9 cellular contexts compared by ENCODE assay signal in genomic region chr17:31067699-31068184, GRCh38. TPM values are rescaled to one million over a fixed set of nuclear protein-coding genes. Genes with fewer than 3 reads are reported as not detected.
A peak's percentile ranks its signal among the peaks of the same experiment; 100 is the strongest.
DNase-seq lines count a peak whose midpoint lies in the region; ATAC-seq and TF ChIP-seq lines count a peak whose summit lies in the region.
"Had no signal": no experiment of that assay in that cellular context is flagged by ENCODE, and none has a peak within 500 bp of the region (broad histone marks: within the 10 kb centered on the region; RNA-seq: fewer than 3 reads in every experiment).

No MANE protein-coding gene starts in this region.

- no peaks in the 10 kb centered on the region for H3K79me2 ChIP-seq in mammary epithelial cell (ENCODE audit: insufficient read depth, low read length)

- in situ Hi-C loops in mammary epithelial cell (cut with MboI; ENCODE audit: low sequenced_read_pairs in 2 of 2): no loop called here

- dilution Hi-C loops in mammary epithelial cell (cut with HindIII; ENCODE audit: low sequenced_read_pairs): no loop called here

- H3K4me1 ChIP-seq in mammary epithelial cell (ENCODE audit: insufficient read depth, low read length) (peaks cover 30% of the 10 kb centered on the region), lower lobe of right lung (peaks cover 18% of the 10 kb centered on the region)

- H3K36me3 ChIP-seq in mammary epithelial cell (ENCODE audit: insufficient read depth, low read length): no peaks in the 10 kb centered on the region
- no peaks in the 10 kb centered on the region for H3K36me3 ChIP-seq in lower lobe of right lung

- CTCF ChIA-PET in AG04450 (lab: Charles Lee): interaction anchor here (1.2 kb wide), 1 partner anchor 13 kb away, joined by 3 read pairs; no protein-coding TSS in a partner anchor
- CTCF ChIA-PET in mammary epithelial cell (lab: Charles Lee; ENCODE audit: low non-redundant PET): interaction anchor here (0.7 kb wide), 1 partner anchor 16 kb away, joined by 3 read pairs; no protein-coding TSS in a partner anchor

- POLR2A ChIA-PET in AG04450 (lab: Yijun Ruan, JAX): interaction anchor here (0.6 kb wide), 1 partner anchor 15 kb away, joined by 3 read pairs; no protein-coding TSS in a partner anchor

- H3K9me3 ChIP-seq in AG04450 (ENCODE audit: control insufficient read depth, insufficient read depth, low read length): peaks cover 7% of the 10 kb centered on the region; the same call in 1 of the 2 replicates
- H3K9me3 ChIP-seq in mammary epithelial cell (replicated peaks; ENCODE audit: insufficient read depth, low read length): no peaks in the 10 kb centered on the region
- no peaks in the 10 kb centered on the region for H3K9me3 ChIP-seq in lower lobe of right lung

- peak; percentile 68 to 78 for ATAC-seq in lower lobe of right lung
- no peak for ATAC-seq in HG03432 (IDR thresholded peaks at IDR 0.05; ENCODE audit: unreplicated experiment)
- ATAC-seq in HG03159 (IDR thresholded peaks at IDR 0.05; ENCODE audit: unreplicated experiment): no peak

- no peaks in the 10 kb centered on the region for H4K20me1 ChIP-seq in mammary epithelial cell (ENCODE audit: insufficient read depth, low read length)

- H3K27me3 ChIP-seq in AG04450 (ENCODE audit: control insufficient read depth, insufficient read depth, low read length) (no peaks in the 10 kb centered on the region), mammary epithelial cell (ENCODE audit: insufficient read depth, low read length) (no peaks in the 10 kb centered on the region), lower lobe of right lung (ENCODE audit: low read depth) (no peaks in the 10 kb centered on the region)

- peak overlapping the region; percentile 54 for H2AFZ ChIP-seq in mammary epithelial cell (ENCODE audit: low read depth, low read length)

- H3K4me3 ChIP-seq in AG04450 (ENCODE audit: low read depth, low read length): no peak overlapping the region
- no peak overlapping the region for H3K4me3 ChIP-seq in mammary epithelial cell (replicated peaks in 1 of 3; ENCODE audit: insufficient read depth in 1 of 3, low read depth in 2 of 3, low read length in 3 of 3)
- no peak overlapping the region for H3K4me3 ChIP-seq in lower lobe of right lung

- peak overlapping the region; percentile 70 for H3K4me2 ChIP-seq in mammary epithelial cell (ENCODE audit: insufficient read depth, low read depth, low read length)

- no peak for TF ChIP-seq CTCF in AG04450 (IDR thresholded peaks at IDR 0.05; ENCODE audit: low read depth, low read length)
- TF ChIP-seq CTCF in mammary epithelial cell (conservative IDR thresholded peaks at IDR 0.05 in 1 of 2, IDR thresholded peaks at IDR 0.05 in 1 of 2; ENCODE audit: extremely low read depth in 1 of 2, insufficient read depth in 1 of 2, low read depth in 1 of 2, low read length in 2 of 2): no peak
- no peak for TF ChIP-seq CTCF in lower lobe of right lung (IDR thresholded peaks at IDR 0.05)

- H3K9ac ChIP-seq in mammary epithelial cell (ENCODE audit: insufficient read depth, low read length): no peak overlapping the region

- DNase-seq in AG04450 (ENCODE audit: low read depth, low spot score) (peak; percentile 29), mammary epithelial cell (peak; percentile 73), lower lobe of right lung (no peak), NCI-H1417 treated with DMSO at 0.1 percent for 48 hours (lab: John Stamatoyannopoulos, UW) (no peak), NCI-H82 treated with DMSO at 0.1 percent for 48 hours (lab: John Stamatoyannopoulos, UW; ENCODE audit: unreplicated experiment) (no peak)
- DNase-seq: NCI-H1048 had no signal

- 0% methylated on average over 2 of the region's 2 CpGs for WGBS in mammary epithelial cell (ENCODE audit: low coverage, missing lambda C conversion rate)

- no peak for TF ChIP-seq EP300 in Ishikawa (IDR thresholded peaks at IDR 0.05; ENCODE audit: borderline replicate concordance)

- TF ChIP-seq RAD21 in Ishikawa (IDR thresholded peaks at IDR 0.05; ENCODE audit: low read depth): no peak

- no TSS peak for BruUV-seq in mammary epithelial cell (replicated peaks; lab: Mats Ljungman, UMichigan)

- intact Hi-C loops in mammary epithelial cell (cut with micrococcal nuclease): loop anchor here (1.0 kb wide), 2 partner anchors 15 to 27 kb away; partner anchors contain the start of gene NF1
- intact Hi-C loops in lower lobe of right lung (cut with DNase I): no loop called here

- H3K27ac ChIP-seq in AG04450 (ENCODE audit: low read depth, low read length): no peak overlapping the region
- H3K27ac ChIP-seq in mammary epithelial cell (ENCODE audit: insufficient read depth, low read depth, low read length): peak overlapping the region; percentile 58
- peak overlapping the region; percentile 34 for H3K27ac ChIP-seq in lower lobe of right lung

TF ChIP-seq in Ishikawa, 13 proteins besides CTCF, POLR2A, EP300 and RAD21:
- peak; percentile 21; the same call in 1 of the 2 replicates for TF ChIP-seq TEAD4 (IDR thresholded peaks at IDR 0.05)
- no peak for TF ChIP-seq YY1 (IDR thresholded peaks at IDR 0.05; ENCODE audit: low read depth)
- TF ChIP-seq, protein P1, sequence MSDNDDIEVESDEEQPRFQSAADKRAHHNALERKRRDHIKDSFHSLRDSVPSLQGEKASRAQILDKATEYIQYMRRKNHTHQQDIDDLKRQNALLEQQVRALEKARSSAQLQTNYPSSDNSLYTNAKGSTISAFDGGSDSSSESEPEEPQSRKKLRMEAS (IDR thresholded peaks at IDR 0.05): no peak

RNA-seq across cellular contexts. Expression of gene NF1, which starts 27.0 kb away (rescaled TPM):
- 45.5 and 60.5 TPM in 2 replicates for polyA plus RNA-seq in AG04450 (2011; rRNA removed)
- 145 and 208 TPM in 2 replicates for polyA minus RNA-seq in AG04450 (2011; rRNA and poly(A)+ RNA removed)
- total RNA-seq in mammary epithelial cell: 10 to 100 TPM; 65.3 to 83.9 TPM
- polyA plus RNA-seq in mammary epithelial cell: 27.7 TPM
- 178 TPM for polyA minus RNA-seq in mammary epithelial cell
- 53.1 TPM for total RNA-seq in lower lobe of right lung

Comparison
In these comparisons a context has a peak if more than half of its experiments do, and no peak if none do; other contexts are left out.
1. DNase-seq: peak in AG04450 (single experiment) and mammary epithelial cell (single experiment); none in lower lobe of right lung (single experiment), NCI-H1417 treated with DMSO at 0.1 percent for 48 hours (single experiment) and NCI-H82 treated with DMSO at 0.1 percent for 48 hours (single experiment).
2. ATAC-seq: peak in lower lobe of right lung (2 of 2); none in HG03432 (single experiment) and HG03159 (single experiment).